2 cellular contexts compared by ENCODE assay signal in genomic region chr1:160388406-160388805, GRCh38. TPM values are rescaled to one million over a fixed set of nuclear protein-coding genes. Genes with fewer than 3 reads are reported as not detected.
"Had no signal": no experiment of that assay in that cellular context is flagged by ENCODE, and none has a peak within 500 bp of the region (broad histone marks: within the 10 kb centered on the region; RNA-seq: fewer than 3 reads in every experiment).

No MANE protein-coding gene starts in this region.

RNA-seq across cellular contexts. Expression of gene VANGL2, which starts 12.0 kb away (rescaled TPM):
- total RNA-seq: GM23248, HFFc6 had no signal
- polyA plus RNA-seq: GM23248 had no signal

RNA-seq across cellular contexts. Expression of gene NHLH1, which starts 21.5 kb away (rescaled TPM):
- total RNA-seq: GM23248 had no signal
